ENCODE assay signal across 1 cellular context in genomic region chr6:27295301-27296079, GRCh38.
TF ChIP-seq lines count a peak whose summit lies in the region.

No MANE protein-coding gene starts in this region.

TF ChIP-seq in HepG2, 621 proteins besides CTCF, POLR2A, EP300 and RAD21 (continued from another document and continues in another):
- TF ChIP-seq ZNF678 (CRISPR knock-in tag; IDR thresholded peaks at IDR 0.05) (no peak), ZBTB10 (CRISPR knock-in tag; IDR thresholded peaks at IDR 0.05; ENCODE audit: borderline replicate concordance) (no peak), SSRP1 (CRISPR knock-in tag; IDR thresholded peaks at IDR 0.05) (0 out of 2 replicates have a peak, but pooled peaks have one; percentile 28), PPARG (CRISPR knock-in tag; conservative IDR thresholded peaks at IDR 0.05) (no peak), MTA1 (CRISPR knock-in tag; IDR thresholded peaks at IDR 0.05; ENCODE audit: borderline replicate concordance) (no peak), EEA1 (CRISPR knock-in tag; IDR thresholded peaks at IDR 0.05; ENCODE audit: borderline replicate concordance) (no peak), JUND (CRISPR knock-in tag; IDR thresholded peaks at IDR 0.05) (no peak), HMG20A (CRISPR knock-in tag; IDR thresholded peaks at IDR 0.05; ENCODE audit: borderline replicate concordance) (no peak; the same call in 1 of the 2 replicates), NFIC (IDR thresholded peaks at IDR 0.05; ENCODE audit: low read length) (0 out of 2 replicates have a peak, but pooled peaks have one; percentile 46), TRIM22 (IDR thresholded peaks at IDR 0.05) (no peak), ZNF251 (CRISPR knock-in tag; IDR thresholded peaks at IDR 0.05) (no peak), SP2 (CRISPR knock-in tag; IDR thresholded peaks at IDR 0.05) (no peak), ZNF670 (CRISPR knock-in tag; IDR thresholded peaks at IDR 0.05; ENCODE audit: borderline replicate concordance) (0 out of 2 replicates have a peak, but pooled peaks have one; percentile 7), GLI4 (CRISPR knock-in tag; IDR thresholded peaks at IDR 0.05; ENCODE audit: borderline replicate concordance) (no peak), ZNF367 (CRISPR knock-in tag; IDR thresholded peaks at IDR 0.05; ENCODE audit: borderline replicate concordance) (no peak), ZNF674 (CRISPR knock-in tag; IDR thresholded peaks at IDR 0.05; ENCODE audit: low read depth) (no peak), GMEB1 (CRISPR knock-in tag; IDR thresholded peaks at IDR 0.05; ENCODE audit: borderline replicate concordance) (no peak), ZNF687 (CRISPR knock-in tag; IDR thresholded peaks at IDR 0.05) (no peak), ZNF451 (CRISPR knock-in tag; IDR thresholded peaks at IDR 0.05) (no peak), MYPOP (CRISPR knock-in tag; IDR thresholded peaks at IDR 0.05) (no peak), BORCS8-MEF2B (CRISPR knock-in tag; IDR thresholded peaks at IDR 0.05) (no peak), PHF5A (CRISPR knock-in tag; IDR thresholded peaks at IDR 0.05; ENCODE audit: low read depth, unreplicated experiment) (no peak), ZNF615 (CRISPR knock-in tag; IDR thresholded peaks at IDR 0.05; ENCODE audit: borderline replicate concordance) (0 out of 2 replicates have a peak, but pooled peaks have one; percentile 15), KDM1A (CRISPR knock-in tag; IDR thresholded peaks at IDR 0.05) (0 out of 2 replicates have a peak, but pooled peaks have one; percentile 27), FOXP1 (IDR thresholded peaks at IDR 0.05) (no peak), FOXP1 (CRISPR knock-in tag; IDR thresholded peaks at IDR 0.05) (no peak), ZNF547 (CRISPR knock-in tag; IDR thresholded peaks at IDR 0.05) (no peak), RBAK (CRISPR knock-in tag; IDR thresholded peaks at IDR 0.05) (no peak), ZNF737 (CRISPR knock-in tag; IDR thresholded peaks at IDR 0.05; ENCODE audit: borderline replicate concordance) (no peak), CC2D1A (CRISPR knock-in tag; IDR thresholded peaks at IDR 0.05) (no peak), ZFAT (CRISPR knock-in tag; conservative IDR thresholded peaks at IDR 0.05) (no peak), LCORL (IDR thresholded peaks at IDR 0.05) (no peak), LCORL (CRISPR knock-in tag; IDR thresholded peaks at IDR 0.05) (0 out of 2 replicates have a peak, but pooled peaks have one; percentile 39), ZNF564 (CRISPR knock-in tag; IDR thresholded peaks at IDR 0.05) (no peak), MED13 (CRISPR knock-in tag; IDR thresholded peaks at IDR 0.05) (no peak), ARNT2 (CRISPR knock-in tag; IDR thresholded peaks at IDR 0.05; ENCODE audit: low read depth) (no peak), ZBTB38 (CRISPR knock-in tag; IDR thresholded peaks at IDR 0.05) (no peak), ETV6 (CRISPR knock-in tag; conservative IDR thresholded peaks at IDR 0.05) (no peak), ZNF383 (CRISPR knock-in tag; IDR thresholded peaks at IDR 0.05; ENCODE audit: borderline replicate concordance) (no peak), GABPA (IDR thresholded peaks at IDR 0.05; ENCODE audit: low read depth, low read length) (no peak), GABPA (CRISPR knock-in tag; IDR thresholded peaks at IDR 0.05; ENCODE audit: low read depth) (0 out of 2 replicates have a peak, but pooled peaks have one; percentile 26), MATR3 (CRISPR knock-in tag; IDR thresholded peaks at IDR 0.05) (no peak), SRSF4 (IDR thresholded peaks at IDR 0.05; ENCODE audit: low read depth, low read length, poor library complexity, severe bottlenecking) (no peak), HNF4A (CRISPR knock-in tag; IDR thresholded peaks at IDR 0.05) (peak; percentile 76), ZNF83 (CRISPR knock-in tag; IDR thresholded peaks at IDR 0.05; ENCODE audit: borderline replicate concordance) (no peak)
- TF ChIP-seq, protein P1, sequence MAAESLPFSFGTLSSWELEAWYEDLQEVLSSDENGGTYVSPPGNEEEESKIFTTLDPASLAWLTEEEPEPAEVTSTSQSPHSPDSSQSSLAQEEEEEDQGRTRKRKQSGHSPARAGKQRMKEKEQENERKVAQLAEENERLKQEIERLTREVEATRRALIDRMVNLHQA (CRISPR knock-in tag; IDR thresholded peaks at IDR 0.05) = no peak
- TF ChIP-seq, protein P2, sequence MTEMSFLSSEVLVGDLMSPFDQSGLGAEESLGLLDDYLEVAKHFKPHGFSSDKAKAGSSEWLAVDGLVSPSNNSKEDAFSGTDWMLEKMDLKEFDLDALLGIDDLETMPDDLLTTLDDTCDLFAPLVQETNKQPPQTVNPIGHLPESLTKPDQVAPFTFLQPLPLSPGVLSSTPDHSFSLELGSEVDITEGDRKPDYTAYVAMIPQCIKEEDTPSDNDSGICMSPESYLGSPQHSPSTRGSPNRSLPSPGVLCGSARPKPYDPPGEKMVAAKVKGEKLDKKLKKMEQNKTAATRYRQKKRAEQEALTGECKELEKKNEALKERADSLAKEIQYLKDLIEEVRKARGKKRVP (CRISPR knock-in tag; IDR thresholded peaks at IDR 0.05) = 0 out of 4 replicates have a peak, but pooled peaks of 1 of the 2 experiments have one; percentile 12
- TF ChIP-seq, protein P3, sequence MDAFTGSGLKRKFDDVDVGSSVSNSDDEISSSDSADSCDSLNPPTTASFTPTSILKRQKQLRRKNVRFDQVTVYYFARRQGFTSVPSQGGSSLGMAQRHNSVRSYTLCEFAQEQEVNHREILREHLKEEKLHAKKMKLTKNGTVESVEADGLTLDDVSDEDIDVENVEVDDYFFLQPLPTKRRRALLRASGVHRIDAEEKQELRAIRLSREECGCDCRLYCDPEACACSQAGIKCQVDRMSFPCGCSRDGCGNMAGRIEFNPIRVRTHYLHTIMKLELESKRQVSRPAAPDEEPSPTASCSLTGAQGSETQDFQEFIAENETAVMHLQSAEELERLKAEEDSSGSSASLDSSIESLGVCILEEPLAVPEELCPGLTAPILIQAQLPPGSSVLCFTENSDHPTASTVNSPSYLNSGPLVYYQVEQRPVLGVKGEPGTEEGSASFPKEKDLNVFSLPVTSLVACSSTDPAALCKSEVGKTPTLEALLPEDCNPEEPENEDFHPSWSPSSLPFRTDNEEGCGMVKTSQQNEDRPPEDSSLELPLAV (CRISPR knock-in tag; conservative IDR thresholded peaks at IDR 0.05; ENCODE audit: low read depth) = no peak
- TF ChIP-seq, protein P4, sequence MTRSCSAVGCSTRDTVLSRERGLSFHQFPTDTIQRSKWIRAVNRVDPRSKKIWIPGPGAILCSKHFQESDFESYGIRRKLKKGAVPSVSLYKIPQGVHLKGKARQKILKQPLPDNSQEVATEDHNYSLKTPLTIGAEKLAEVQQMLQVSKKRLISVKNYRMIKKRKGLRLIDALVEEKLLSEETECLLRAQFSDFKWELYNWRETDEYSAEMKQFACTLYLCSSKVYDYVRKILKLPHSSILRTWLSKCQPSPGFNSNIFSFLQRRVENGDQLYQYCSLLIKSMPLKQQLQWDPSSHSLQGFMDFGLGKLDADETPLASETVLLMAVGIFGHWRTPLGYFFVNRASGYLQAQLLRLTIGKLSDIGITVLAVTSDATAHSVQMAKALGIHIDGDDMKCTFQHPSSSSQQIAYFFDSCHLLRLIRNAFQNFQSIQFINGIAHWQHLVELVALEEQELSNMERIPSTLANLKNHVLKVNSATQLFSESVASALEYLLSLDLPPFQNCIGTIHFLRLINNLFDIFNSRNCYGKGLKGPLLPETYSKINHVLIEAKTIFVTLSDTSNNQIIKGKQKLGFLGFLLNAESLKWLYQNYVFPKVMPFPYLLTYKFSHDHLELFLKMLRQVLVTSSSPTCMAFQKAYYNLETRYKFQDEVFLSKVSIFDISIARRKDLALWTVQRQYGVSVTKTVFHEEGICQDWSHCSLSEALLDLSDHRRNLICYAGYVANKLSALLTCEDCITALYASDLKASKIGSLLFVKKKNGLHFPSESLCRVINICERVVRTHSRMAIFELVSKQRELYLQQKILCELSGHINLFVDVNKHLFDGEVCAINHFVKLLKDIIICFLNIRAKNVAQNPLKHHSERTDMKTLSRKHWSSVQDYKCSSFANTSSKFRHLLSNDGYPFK (CRISPR knock-in tag; IDR thresholded peaks at IDR 0.05; ENCODE audit: borderline replicate concordance) = no peak
- TF ChIP-seq, protein P5, sequence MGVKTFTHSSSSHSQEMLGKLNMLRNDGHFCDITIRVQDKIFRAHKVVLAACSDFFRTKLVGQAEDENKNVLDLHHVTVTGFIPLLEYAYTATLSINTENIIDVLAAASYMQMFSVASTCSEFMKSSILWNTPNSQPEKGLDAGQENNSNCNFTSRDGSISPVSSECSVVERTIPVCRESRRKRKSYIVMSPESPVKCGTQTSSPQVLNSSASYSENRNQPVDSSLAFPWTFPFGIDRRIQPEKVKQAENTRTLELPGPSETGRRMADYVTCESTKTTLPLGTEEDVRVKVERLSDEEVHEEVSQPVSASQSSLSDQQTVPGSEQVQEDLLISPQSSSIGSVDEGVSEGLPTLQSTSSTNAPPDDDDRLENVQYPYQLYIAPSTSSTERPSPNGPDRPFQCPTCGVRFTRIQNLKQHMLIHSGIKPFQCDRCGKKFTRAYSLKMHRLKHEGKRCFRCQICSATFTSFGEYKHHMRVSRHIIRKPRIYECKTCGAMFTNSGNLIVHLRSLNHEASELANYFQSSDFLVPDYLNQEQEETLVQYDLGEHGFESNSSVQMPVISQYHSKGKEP (CRISPR knock-in tag; IDR thresholded peaks at IDR 0.05) = no peak
